In the genomic region with DNA sequence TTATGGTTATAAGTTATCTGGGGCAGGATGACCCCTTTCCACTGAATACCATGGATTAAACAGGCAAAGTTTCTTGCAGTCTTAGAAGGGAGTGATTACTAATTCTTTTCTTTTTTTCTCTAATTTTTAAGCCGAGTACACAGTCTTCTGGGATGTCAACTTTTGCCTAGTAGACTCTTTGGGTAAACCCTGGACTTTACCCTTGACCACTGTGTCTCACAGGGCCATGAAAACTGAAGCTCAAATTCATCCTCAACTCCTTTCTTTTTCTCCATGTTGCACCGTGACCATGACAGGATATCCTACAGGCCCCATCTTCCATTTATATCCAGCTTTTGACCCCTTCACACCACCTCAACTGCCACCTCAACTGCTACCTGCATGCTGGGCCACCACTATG, we compare ENCODE assay signal across 1 cellular context.
TF ChIP-seq lines count a peak whose summit lies in the region.

No MANE protein-coding gene starts in this region.

TF ChIP-seq in HepG2, 621 proteins besides CTCF, POLR2A, EP300 and RAD21 (continued from another document):
- peak; percentile 34; the same call in 1 of the 2 replicates for TF ChIP-seq PPARG (CRISPR knock-in tag; conservative IDR thresholded peaks at IDR 0.05)
